8 cellular contexts compared by ENCODE assay signal in the genomic region with DNA sequence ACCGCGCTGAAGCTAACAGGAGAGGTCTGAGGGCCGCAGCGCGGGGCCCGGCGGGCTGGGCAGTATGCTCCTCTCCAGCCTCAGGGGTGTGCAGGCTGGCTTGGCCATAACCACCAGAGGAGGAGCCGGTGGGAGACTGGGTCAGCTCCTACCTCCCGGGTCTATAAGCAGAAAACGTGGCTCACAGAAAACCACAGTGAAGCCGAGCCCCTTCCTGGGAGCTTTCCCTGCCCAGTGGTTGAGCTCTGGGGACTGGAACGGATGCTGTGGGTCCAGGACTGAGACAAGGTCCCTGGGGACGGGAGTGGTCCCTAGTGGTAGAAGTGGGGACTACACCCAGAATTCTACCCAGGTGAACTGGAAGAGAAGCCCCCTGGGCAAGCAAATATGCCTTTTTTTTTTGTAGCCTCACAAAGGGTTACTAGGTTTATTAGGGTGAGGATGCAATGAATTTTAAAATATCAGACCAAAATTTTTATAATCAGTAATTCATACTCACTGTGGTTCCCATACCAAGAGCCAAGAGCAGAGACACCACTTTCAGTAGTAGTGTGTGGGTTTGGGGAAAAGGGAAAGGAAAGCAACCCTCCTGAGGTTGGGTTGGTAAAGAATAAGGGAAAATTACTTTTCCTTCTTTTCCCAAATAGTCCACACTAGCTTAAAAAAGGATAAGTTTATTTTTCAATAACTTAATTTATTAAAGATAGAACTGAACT.
DNase-seq lines count a peak whose midpoint lies in the region; ATAC-seq and TF ChIP-seq lines count a peak whose summit lies in the region.

No MANE protein-coding gene starts in this region.

- TF ChIP-seq EP300 in sigmoid colon (IDR thresholded peaks at IDR 0.05): no peak

- intact Hi-C loops in left ventricle myocardium inferior (cut with micrococcal nuclease) (no loop called here), sigmoid colon (cut with DNase I) (no loop called here)

- H3K4me1 ChIP-seq in left ventricle myocardium inferior: no peaks in the 10 kb centered on the region
- H3K4me1 ChIP-seq in sigmoid colon: no peaks in the 10 kb centered on the region

- H3K9me3 ChIP-seq in left ventricle myocardium inferior (replicated peaks) (no peaks in the 10 kb centered on the region), sigmoid colon (no peaks in the 10 kb centered on the region)

- H3K36me3 ChIP-seq in left ventricle myocardium inferior: no peaks in the 10 kb centered on the region
- no peaks in the 10 kb centered on the region for H3K36me3 ChIP-seq in sigmoid colon

- H3K27me3 ChIP-seq in left ventricle myocardium inferior (ENCODE audit: low read depth): peaks cover 82% of the 10 kb centered on the region
- H3K27me3 ChIP-seq in sigmoid colon: peaks cover 0 to 10% (median 0%) of the 10 kb centered on the region in 3 donors

- H3K4me3 ChIP-seq in left ventricle myocardium inferior: no peak overlapping the region
- H3K4me3 ChIP-seq in sigmoid colon: no peak overlapping the region

- TF ChIP-seq POLR2A in sigmoid colon (IDR thresholded peaks at IDR 0.05): no peak

- ATAC-seq in HG02759 (IDR thresholded peaks at IDR 0.05; ENCODE audit: unreplicated experiment): peak; percentile 85

- WGBS in sigmoid colon, 2 donors: 48 to 49% methylated on average over 13 of the region's 13 CpGs

- TF ChIP-seq CTCF in GM12872 (IDR thresholded peaks at IDR 0.05; ENCODE audit: insufficient read depth, low read depth, low read length) (peak; percentile 82), left ventricle myocardium inferior (IDR thresholded peaks at IDR 0.05; ENCODE audit: borderline replicate concordance) (peak; percentile 50), sigmoid colon (IDR thresholded peaks at IDR 0.05) (peak in 2 of 4 experiments; percentile 31 to 35)

- DNase-seq in RKO (ENCODE audit: low spot score): peak; percentile 56
- DNase-seq in activated effector memory CD4-positive, alpha-beta T cell treated with anti-CD3 and anti-CD28 coated beads, Interleukin-2, amount 50 U/mL, for 16 hours: peak; percentile 85
- DNase-seq in left ventricle myocardium inferior: no peak
- peak; percentile 80 for DNase-seq in stimulated activated CD4-positive, alpha-beta T cell treated with anti-CD3 and anti-CD28 coated beads, Interleukin-15, amount 100 ng/mL, for 24 hours
- no peak for DNase-seq in T1000 (lab: John Stamatoyannopoulos, UW)
- no peak for DNase-seq in sigmoid colon

- H3K27ac ChIP-seq in left ventricle myocardium inferior (replicated peaks) (no peak overlapping the region), sigmoid colon (no peak overlapping the region)

Comparison
In these comparisons a context has a peak if more than half of its experiments do, and no peak if none do; other contexts are left out.
1. DNase-seq: peak in RKO (single experiment), activated effector memory CD4-positive, alpha-beta T cell treated with anti-CD3 and anti-CD28 coated beads, Interleukin-2, amount 50 U/mL, for 16 hours (single experiment) and stimulated activated CD4-positive, alpha-beta T cell treated with anti-CD3 and anti-CD28 coated beads, Interleukin-15, amount 100 ng/mL, for 24 hours (single experiment); none in left ventricle myocardium inferior (single experiment), T1000 (single experiment) and sigmoid colon (single experiment).